Comparison of ENCODE assay signal across 6 cellular contexts in genomic region chr2:127332335-127332734, GRCh38.
"Had no signal": no experiment of that assay in that cellular context is flagged by ENCODE, and none has a peak within 500 bp of the region (broad histone marks: within the 10 kb centered on the region; RNA-seq: fewer than 3 reads in every experiment).

No MANE protein-coding gene starts in this region.

- H3K4me3 ChIP-seq: K562 had no signal

- ATAC-seq: HepG2, K562 had no signal

- H3K4me3 Mint-ChIP-seq: IgD-negative memory B cell had no signal

- H3K27me3 Mint-ChIP-seq: IgD-negative memory B cell had no signal

- DNase-seq: IMR-90, KBM-7 had no signal

- H3K9me3 Mint-ChIP-seq: IgD-negative memory B cell had no signal

- H3K27ac ChIP-seq: HL-60 had no signal
